Comparison of ENCODE assay signal across 31 cellular contexts in genomic region chr1:177440821-177441220, GRCh38.
DNase-seq lines count a peak whose midpoint lies in the region; ATAC-seq and TF ChIP-seq lines count a peak whose summit lies in the region.
"Had no signal": no experiment of that assay in that cellular context is flagged by ENCODE, and none has a peak within 500 bp of the region (broad histone marks: within the 10 kb centered on the region; RNA-seq: fewer than 3 reads in every experiment).

No MANE protein-coding gene starts in this region.

- ATAC-seq in HG02970 (IDR thresholded peaks at IDR 0.05; ENCODE audit: low FRiP score, unreplicated experiment), result no peak
- ATAC-seq: A549; CD8-positive, alpha-beta T cell had no signal

- CTCF ChIA-PET in activated naive CD4-positive, alpha-beta T cell treated with anti-CD3 and anti-CD28 coated beads, Interleukin-2, amount 10 ng/mL, durations not matched to agents 7 days and 5 days (lab: Charles Lee), result no interaction called here

- DNase-seq in LNCaP clone FGC (ENCODE audit: low read depth), result peak; percentile 92
- DNase-seq in activated naive CD4-positive, alpha-beta T cell treated with anti-CD3 and anti-CD28 coated beads, Interleukin-2, amount 10 ng/mL, durations not matched to agents 7 days and 5 days, result no peak
- DNase-seq: 8988T; ACHN; AML-193; BE2C; C1 segment of cervical spinal cord; Caco-2; Calu3; CD4-positive, alpha-beta memory T cell; CD4-positive, alpha-beta T cell; CD4-positive, CD25-positive, alpha-beta regulatory T cell; CD8-positive, alpha-beta memory T cell; CD8-positive, alpha-beta T cell; COR-L47; DMS 273 treated with DMSO at 0.1 percent for 48 hours; DMS153; DMS53; DMS79; DMS79 treated with DMSO at 0.1 percent for 48 hours; DND-41; EL had no signal

- H3K27ac ChIP-seq in VCaP, result peak overlapping the region; percentile 66
- H3K27ac ChIP-seq: 22Rv1; A549; BLaER1; BLaER1 treated with 17β-estradiol and CSF1 and Interleukin-3, amounts not matched to agents 10 nM and 100 nM; C4-2B had no signal

- H3K4me3 ChIP-seq in LNCaP clone FGC (ENCODE audit: low read depth, low read length), result no peak overlapping the region
- H3K4me3 ChIP-seq: A549; BLaER1; BLaER1 treated with 17β-estradiol and CSF1 and Interleukin-3, amounts not matched to agents 10 nM and 100 nM had no signal

- TF ChIP-seq CTCF in LNCaP clone FGC (IDR thresholded peaks at IDR 0.05; ENCODE audit: control insufficient read depth, extremely low read depth, insufficient read depth), result no peak
- TF ChIP-seq CTCF in VCaP (conservative IDR thresholded peaks at IDR 0.05), result no peak

- H3K27me3 Mint-ChIP-seq in activated naive CD4-positive, alpha-beta T cell treated with anti-CD3 and anti-CD28 coated beads, Interleukin-2, amount 10 ng/mL, durations not matched to agents 7 days and 5 days, result no peaks in the 10 kb centered on the region
- H3K27me3 Mint-ChIP-seq: B cell; CD4-positive, alpha-beta memory T cell; CD4-positive, alpha-beta T cell; CD8-positive, alpha-beta memory T cell had no signal

- H3K27ac Mint-ChIP-seq in activated naive CD4-positive, alpha-beta T cell treated with anti-CD3 and anti-CD28 coated beads, Interleukin-2, amount 10 ng/mL, durations not matched to agents 7 days and 5 days, result no peak overlapping the region
- H3K27ac Mint-ChIP-seq: B cell; CD14-positive monocyte; CD4-positive, alpha-beta memory T cell; CD4-positive, alpha-beta T cell; CD8-positive, alpha-beta memory T cell; CD8-positive, alpha-beta T cell had no signal

- no peaks in the 10 kb centered on the region for H3K9me3 Mint-ChIP-seq in activated naive CD4-positive, alpha-beta T cell treated with anti-CD3 and anti-CD28 coated beads, Interleukin-2, amount 10 ng/mL, durations not matched to agents 7 days and 5 days
- H3K9me3 Mint-ChIP-seq: CD4-positive, alpha-beta T cell had no signal

- H3K4me1 Mint-ChIP-seq in activated naive CD4-positive, alpha-beta T cell treated with anti-CD3 and anti-CD28 coated beads, Interleukin-2, amount 10 ng/mL, durations not matched to agents 7 days and 5 days, result no peaks in the 10 kb centered on the region
- H3K4me1 Mint-ChIP-seq: B cell; CD14-positive monocyte; CD4-positive, alpha-beta memory T cell; CD4-positive, CD25-positive, alpha-beta regulatory T cell; CD8-positive, alpha-beta memory T cell had no signal

- no peak overlapping the region for H3K4me3 Mint-ChIP-seq in activated naive CD4-positive, alpha-beta T cell treated with anti-CD3 and anti-CD28 coated beads, Interleukin-2, amount 10 ng/mL, durations not matched to agents 7 days and 5 days
- H3K4me3 Mint-ChIP-seq: B cell; CD14-positive monocyte; CD4-positive, alpha-beta memory T cell; CD4-positive, alpha-beta T cell; CD4-positive, CD25-positive, alpha-beta regulatory T cell; CD8-positive, alpha-beta memory T cell; CD8-positive, alpha-beta T cell had no signal

- H3K36me3 Mint-ChIP-seq in activated naive CD4-positive, alpha-beta T cell treated with anti-CD3 and anti-CD28 coated beads, Interleukin-2, amount 10 ng/mL, durations not matched to agents 7 days and 5 days, result no peaks in the 10 kb centered on the region
- H3K36me3 Mint-ChIP-seq: CD14-positive monocyte; CD4-positive, alpha-beta memory T cell; CD4-positive, CD25-positive, alpha-beta regulatory T cell; CD8-positive, alpha-beta memory T cell; CD8-positive, alpha-beta T cell had no signal
